Comparison of ENCODE assay signal across 9 cellular contexts in the genomic region with DNA sequence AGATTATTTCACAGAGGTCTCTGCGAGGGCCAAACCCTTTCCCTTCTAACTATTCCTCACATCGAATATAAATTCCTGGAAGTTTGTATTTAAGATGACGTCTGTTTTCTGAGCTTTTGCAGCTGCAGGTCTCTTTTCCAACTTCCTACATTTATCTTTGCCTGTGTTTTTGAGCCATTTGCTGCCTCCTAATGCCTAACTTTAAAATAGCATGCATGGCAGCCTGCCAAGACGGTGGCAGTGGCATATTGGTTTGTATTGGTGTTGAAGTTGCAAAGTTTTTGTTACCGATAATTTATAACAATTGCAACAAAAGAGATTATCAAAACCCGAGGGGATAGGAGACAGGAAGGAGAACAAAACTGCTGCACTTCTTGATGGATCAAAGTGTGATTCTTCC.
A peak's percentile ranks its signal among the peaks of the same experiment; 100 is the strongest.
DNase-seq lines count a peak whose midpoint lies in the region; ATAC-seq, FAIRE-seq and TF ChIP-seq lines count a peak whose summit lies in the region.
"Had no signal": no experiment of that assay in that cellular context is flagged by ENCODE, and none has a peak within 500 bp of the region (broad histone marks: within the 10 kb centered on the region; RNA-seq: fewer than 3 reads in every experiment).

No MANE protein-coding gene starts in this region.

- peak; percentile 15 for DNase-seq in activated T-cell treated with anti-CD3 and anti-CD28 coated beads for 1 hour (ENCODE audit: low read depth)
- no peak for DNase-seq in activated T-cell treated with anti-CD3 and anti-CD28 coated beads, Interleukin-2, amount 50 U/mL, for 4 hours
- DNase-seq in Kasumi-1 (lab: John Stamatoyannopoulos, UW): peak; percentile 67 to 68
- peak; percentile 26 for DNase-seq in RCC 7860 (ENCODE audit: low spot score)
- peak; percentile 55 for DNase-seq in bronchial epithelial cell (ENCODE audit: low read depth)
- no peak for DNase-seq in left lung
- DNase-seq in stimulated activated CD8-positive, alpha-beta memory T cell treated with anti-CD3 and anti-CD28 coated beads, Interleukin-4, amount 100 ng/mL, for 48 hours: peak; percentile 58

- TF ChIP-seq CTCF in bronchial epithelial cell (IDR thresholded peaks at IDR 0.05; ENCODE audit: insufficient read depth, low read length, severe bottlenecking) (peak; percentile 58), left lung (IDR thresholded peaks at IDR 0.05) (peak; percentile 15 to 36)

- FAIRE-seq in RCC 7860 (lab: Jason Lieb, UNC): no peak
- FAIRE-seq in bronchial epithelial cell (lab: Jason Lieb, UNC): no peak

- H3K4me1 Mint-ChIP-seq in activated T-cell treated with anti-CD3 and anti-CD28 coated beads, Interleukin-2, amount 50 U/mL, for 4 hours (ENCODE audit: low read depth): no peaks in the 10 kb centered on the region

- H3K36me3 ChIP-seq in bronchial epithelial cell (ENCODE audit: control insufficient read depth, insufficient read depth, low read length): no peaks in the 10 kb centered on the region
- no peaks in the 10 kb centered on the region for H3K36me3 ChIP-seq in left lung

- ATAC-seq in activated T-cell treated with anti-CD3 and anti-CD28 coated beads, Interleukin-2, amount 50 U/mL, for 4 hours: no peak
- peak; percentile 50 for ATAC-seq in left lung
- ATAC-seq in HG03097 (IDR thresholded peaks at IDR 0.05; ENCODE audit: low FRiP score, unreplicated experiment): no peak
- ATAC-seq: activated naive CD4-positive, alpha-beta T cell treated with anti-CD3 and anti-CD28 coated beads, Interleukin-2, amount 50 U/mL, for 72 hours had no signal

- intact Hi-C loops in left lung (cut with DNase I): no loop called here

- H3K27me3 ChIP-seq in bronchial epithelial cell (ENCODE audit: control insufficient read depth, insufficient read depth, low read length) (no peaks in the 10 kb centered on the region), left lung (no peaks in the 10 kb centered on the region)

- H3K27ac ChIP-seq in left lung: no peak overlapping the region

- H3K36me3 Mint-ChIP-seq in activated T-cell treated with anti-CD3 and anti-CD28 coated beads, Interleukin-2, amount 50 U/mL, for 4 hours (ENCODE audit: insufficient read depth): no peaks in the 10 kb centered on the region
- H3K36me3 Mint-ChIP-seq: activated naive CD4-positive, alpha-beta T cell treated with anti-CD3 and anti-CD28 coated beads, Interleukin-2, amount 50 U/mL, for 72 hours had no signal

- no peaks in the 10 kb centered on the region for H3K4me1 ChIP-seq in left lung

- H3K4me3 ChIP-seq in bronchial epithelial cell (ENCODE audit: low read depth, low read length) (no peak overlapping the region), left lung (no peak overlapping the region)

- H3K9me3 ChIP-seq in left lung: no peaks in the 10 kb centered on the region

- H3K4me3 Mint-ChIP-seq in activated T-cell treated with anti-CD3 and anti-CD28 coated beads, Interleukin-2, amount 50 U/mL, for 4 hours: no peak overlapping the region

- no peaks in the 10 kb centered on the region for H3K27me3 Mint-ChIP-seq in activated T-cell treated with anti-CD3 and anti-CD28 coated beads, Interleukin-2, amount 50 U/mL, for 4 hours (ENCODE audit: low read depth)

- H3K9me3 Mint-ChIP-seq in activated T-cell treated with anti-CD3 and anti-CD28 coated beads, Interleukin-2, amount 50 U/mL, for 4 hours: no peaks in the 10 kb centered on the region
- H3K9me3 Mint-ChIP-seq: activated naive CD4-positive, alpha-beta T cell treated with anti-CD3 and anti-CD28 coated beads, Interleukin-2, amount 50 U/mL, for 72 hours had no signal

Comparison
In these comparisons a context has a peak if more than half of its experiments do, and no peak if none do; other contexts are left out.
1. DNase-seq: peak in activated T-cell treated with anti-CD3 and anti-CD28 coated beads for 1 hour (single experiment), Kasumi-1 (2 of 2), RCC 7860 (single experiment), bronchial epithelial cell (single experiment) and stimulated activated CD8-positive, alpha-beta memory T cell treated with anti-CD3 and anti-CD28 coated beads, Interleukin-4, amount 100 ng/mL, for 48 hours (single experiment); none in activated T-cell treated with anti-CD3 and anti-CD28 coated beads, Interleukin-2, amount 50 U/mL, for 4 hours (single experiment) and left lung (0 of 2).